Comparison of ENCODE assay signal across 18 cellular contexts in genomic region chr2:2757764-2758163, GRCh38.
A peak's percentile ranks its signal among the peaks of the same experiment; 100 is the strongest.
DNase-seq lines count a peak whose midpoint lies in the region; ATAC-seq and TF ChIP-seq lines count a peak whose summit lies in the region.
"Had no signal": no experiment of that assay in that cellular context is flagged by ENCODE, and none has a peak within 500 bp of the region (broad histone marks: within the 10 kb centered on the region; RNA-seq: fewer than 3 reads in every experiment).

No MANE protein-coding gene starts in this region.

- no peak for TF ChIP-seq CTCF in GM20000 (IDR thresholded peaks at IDR 0.05; ENCODE audit: extremely low read depth, missing control alignments)
- TF ChIP-seq CTCF in H9 (conservative IDR thresholded peaks at IDR 0.05), result no peak

- no peak overlapping the region for H2BK120ac ChIP-seq in H9 (ENCODE audit: low read depth, low read length, poor library complexity, severe bottlenecking)

- H3K18ac ChIP-seq in H9 (ENCODE audit: insufficient read length, low read depth, low read length), result no peak overlapping the region

- H4K20me1 ChIP-seq in H9 (ENCODE audit: control insufficient read depth, insufficient read depth, insufficient read length), result no peaks in the 10 kb centered on the region

- H2BK12ac ChIP-seq in H9 (ENCODE audit: insufficient read length, low read depth, low read length), result no peak overlapping the region

- no peaks in the 10 kb centered on the region for H3K4me1 ChIP-seq in H9 (ENCODE audit: insufficient read depth, low read length)
- H3K4me1 ChIP-seq: body of pancreas, pancreas had no signal

- H3K23me2 ChIP-seq in H9 (ENCODE audit: insufficient read length, low read depth, low read length, poor library complexity, severe bottlenecking), result no peaks in the 10 kb centered on the region

- ATAC-seq in GM18511 (IDR thresholded peaks at IDR 0.05; ENCODE audit: unreplicated experiment) (peak; percentile 79), HG03039 (IDR thresholded peaks at IDR 0.05; ENCODE audit: unreplicated experiment) (peak; percentile 52)
- no peak for ATAC-seq in stimulated activated naive CD8-positive, alpha-beta T cell treated with anti-CD3 and anti-CD28 coated beads, Interleukin-15, Interleukin-2, amounts not matched to agents 100 U/mL and 50 U/mL, for 24 hours
- ATAC-seq: body of pancreas, left ventricle myocardium superior, pancreas had no signal

- peaks cover 28% of the 10 kb centered on the region in 2 experiments for H3K9me3 Mint-ChIP-seq in H9
- peaks cover 9% of the 10 kb centered on the region for H3K9me3 Mint-ChIP-seq in activated T-helper 1 cell treated with anti-CD3 and anti-CD28 coated beads, Interleukin-12 subunit alpha, Interleukin-12 subunit beta, Interleukin-2, Interleukin-4 antibody, amounts not matched to agents 30 ng/mL and 10 ng/mL and 1 ng/mL, durations not matched to agents 14 hours and 24 hours and 36 hours
- H3K9me3 Mint-ChIP-seq: activated naive CD4-positive, alpha-beta T cell treated with anti-CD3 and anti-CD28 coated beads, Interleukin-2, amount 50 U/mL, for 24 hours had no signal

- no peak overlapping the region for H3K4me3 Mint-ChIP-seq in H9
- H3K4me3 Mint-ChIP-seq in activated T-helper 1 cell treated with anti-CD3 and anti-CD28 coated beads, Interleukin-12 subunit alpha, Interleukin-12 subunit beta, Interleukin-2, Interleukin-4 antibody, amounts not matched to agents 30 ng/mL and 10 ng/mL and 1 ng/mL, durations not matched to agents 14 hours and 24 hours and 36 hours, result no peak overlapping the region
- H3K4me3 Mint-ChIP-seq: activated naive CD4-positive, alpha-beta T cell treated with anti-CD3 and anti-CD28 coated beads, Interleukin-2, amount 50 U/mL, for 24 hours had no signal

- peaks cover 4 to 13% (median 11%) of the 10 kb centered on the region in 3 experiments; a peak in 4 of 7 replicates for H3K36me3 Mint-ChIP-seq in H9 (ENCODE audit: insufficient read depth in 1 of 3, low read depth in 3 of 3)
- H3K36me3 Mint-ChIP-seq in activated T-helper 1 cell treated with anti-CD3 and anti-CD28 coated beads, Interleukin-12 subunit alpha, Interleukin-12 subunit beta, Interleukin-2, Interleukin-4 antibody, amounts not matched to agents 30 ng/mL and 10 ng/mL and 1 ng/mL, durations not matched to agents 14 hours and 24 hours and 36 hours (ENCODE audit: low read depth), result no peaks in the 10 kb centered on the region
- H3K36me3 Mint-ChIP-seq: activated naive CD4-positive, alpha-beta T cell treated with anti-CD3 and anti-CD28 coated beads, Interleukin-2, amount 50 U/mL, for 24 hours had no signal

- H3K23ac ChIP-seq in H9 (ENCODE audit: insufficient read length, low read depth, low read length), result no peak overlapping the region

- H3K9ac ChIP-seq in H9 (ENCODE audit: extremely low read depth, insufficient read length, low read length), result no peak overlapping the region

- H3K27ac ChIP-seq in H9 (ENCODE audit: insufficient read length, low read depth, low read length), result no peak overlapping the region
- H3K27ac ChIP-seq: body of pancreas, pancreas had no signal

- no peaks in the 10 kb centered on the region for H3K79me2 ChIP-seq in H9 (ENCODE audit: insufficient read depth, low read length)

- no peak overlapping the region for H3K56ac ChIP-seq in H9 (ENCODE audit: insufficient read length, low read depth, low read length)

- WGBS in H9 (ENCODE audit: extremely low coverage, insufficient read length, low lambda C conversion rate), result no CpG with 5 or more reads among the region's 3 CpGs

- no peak overlapping the region for H2BK5ac ChIP-seq in H9 (ENCODE audit: insufficient read length, low read length)

- no peak overlapping the region for H4K8ac ChIP-seq in H9 (replicated peaks; ENCODE audit: insufficient read length, low read depth, low read length)

- no peak overlapping the region for H2AK5ac ChIP-seq in H9 (ENCODE audit: insufficient read length, low read length)

- no peaks in the 10 kb centered on the region for H3K27me3 ChIP-seq in H9 (ENCODE audit: insufficient read depth, low read length)
- H3K27me3 ChIP-seq: body of pancreas, pancreas had no signal

- H3K4me1 Mint-ChIP-seq in H9, result peaks cover 0 to 4% of the 10 kb centered on the region in 2 experiments; a peak in 2 of 4 replicates
- H3K4me1 Mint-ChIP-seq in activated T-helper 1 cell treated with anti-CD3 and anti-CD28 coated beads, Interleukin-12 subunit alpha, Interleukin-12 subunit beta, Interleukin-2, Interleukin-4 antibody, amounts not matched to agents 30 ng/mL and 10 ng/mL and 1 ng/mL, durations not matched to agents 14 hours and 24 hours and 36 hours (ENCODE audit: low read depth), result no peaks in the 10 kb centered on the region
- H3K4me1 Mint-ChIP-seq: activated naive CD4-positive, alpha-beta T cell treated with anti-CD3 and anti-CD28 coated beads, Interleukin-2, amount 50 U/mL, for 24 hours had no signal

- no peak overlapping the region for H3T11ph ChIP-seq in H9 (ENCODE audit: low read length)

- H3K79me1 ChIP-seq in H9 (ENCODE audit: insufficient read depth, low read depth, low read length, poor library complexity, severe bottlenecking), result no peaks in the 10 kb centered on the region

- H4K91ac ChIP-seq in H9 (ENCODE audit: insufficient read length, low read depth, low read length), result no peak overlapping the region

- H2BK15ac ChIP-seq in H9 (ENCODE audit: low read depth, low read length), result no peak overlapping the region

- peak; percentile 48 for DNase-seq in GM20000 (ENCODE audit: low spot score)
- peak; percentile 70 for DNase-seq in NOMO-1 treated with DMSO at 0.1 percent for 48 hours (lab: John Stamatoyannopoulos, UW; ENCODE audit: unreplicated experiment)
- no peak for DNase-seq in H9
- DNase-seq in activated T-helper 1 cell treated with anti-CD3 and anti-CD28 coated beads, Interleukin-12 subunit alpha, Interleukin-12 subunit beta, Interleukin-2, Interleukin-4 antibody, amounts not matched to agents 30 ng/mL and 10 ng/mL and 1 ng/mL, durations not matched to agents 14 hours and 24 hours and 36 hours (ENCODE audit: low spot score), result no peak
- no peak for DNase-seq in stimulated activated naive CD8-positive, alpha-beta T cell treated with anti-CD3 and anti-CD28 coated beads, Interleukin-15, Interleukin-2, amounts not matched to agents 100 U/mL and 50 U/mL, for 24 hours
- DNase-seq in NCI-H524 treated with DMSO at 0.1 percent for 48 hours (lab: John Stamatoyannopoulos, UW), result no peak
- DNase-seq: activated CD4-positive, alpha-beta T cell treated with anti-CD3 and anti-CD28 coated beads for 48 hours; body of pancreas; EL; erythroblast; left ventricle myocardium superior; NCI-H2227 treated with DMSO at 0.1 percent for 48 hours; pancreas; stimulated activated CD4-positive, alpha-beta T cell treated with anti-CD3 and anti-CD28 coated beads, Interleukin-4, amount 100 ng/mL, for 24 hours; stimulated activated CD8-positive, alpha-beta memory T cell treated with anti-CD3 and anti-CD28 coated beads, Interleukin-4, amount 100 ng/mL, for 48 hours had no signal

- no peak overlapping the region for H4K5ac ChIP-seq in H9 (ENCODE audit: insufficient read length, low read depth, low read length)

- no peak overlapping the region for H3K14ac ChIP-seq in H9 (ENCODE audit: insufficient read depth, low read length)

- H3K27me3 Mint-ChIP-seq in H9 (ENCODE audit: low read depth), result peaks cover 14% of the 10 kb centered on the region
- H3K27me3 Mint-ChIP-seq in activated T-helper 1 cell treated with anti-CD3 and anti-CD28 coated beads, Interleukin-12 subunit alpha, Interleukin-12 subunit beta, Interleukin-2, Interleukin-4 antibody, amounts not matched to agents 30 ng/mL and 10 ng/mL and 1 ng/mL, durations not matched to agents 14 hours and 24 hours and 36 hours (ENCODE audit: insufficient read depth), result no peaks in the 10 kb centered on the region
- H3K27me3 Mint-ChIP-seq: activated naive CD4-positive, alpha-beta T cell treated with anti-CD3 and anti-CD28 coated beads, Interleukin-2, amount 50 U/mL, for 24 hours had no signal

- H3K4ac ChIP-seq in H9 (ENCODE audit: low read depth, low read length), result no peak overlapping the region

- intact Hi-C loops in activated T-helper 1 cell treated with anti-CD3 and anti-CD28 coated beads, Interleukin-12 subunit alpha, Interleukin-12 subunit beta, Interleukin-2, Interleukin-4 antibody, amounts not matched to agents 30 ng/mL and 10 ng/mL and 1 ng/mL, durations not matched to agents 14 hours and 24 hours and 36 hours (cut with micrococcal nuclease), result no loop called here

- no peak overlapping the region for H3K4me2 ChIP-seq in H9 (ENCODE audit: insufficient read depth, insufficient read length, low read length)

- H2BK20ac ChIP-seq in H9 (ENCODE audit: low read depth, low read length, poor library complexity, severe bottlenecking), result no peak overlapping the region

- no peak overlapping the region for H3K27ac Mint-ChIP-seq in H9
- no peak overlapping the region for H3K27ac Mint-ChIP-seq in activated T-helper 1 cell treated with anti-CD3 and anti-CD28 coated beads, Interleukin-12 subunit alpha, Interleukin-12 subunit beta, Interleukin-2, Interleukin-4 antibody, amounts not matched to agents 30 ng/mL and 10 ng/mL and 1 ng/mL, durations not matched to agents 14 hours and 24 hours and 36 hours
- H3K27ac Mint-ChIP-seq: activated naive CD4-positive, alpha-beta T cell treated with anti-CD3 and anti-CD28 coated beads, Interleukin-2, amount 50 U/mL, for 24 hours had no signal

- H2AFZ ChIP-seq in H9 (ENCODE audit: low read length), result no peak overlapping the region

- peaks cover 8% of the 10 kb centered on the region for H3K9me3 ChIP-seq in H9 (ENCODE audit: control insufficient read depth, low read depth, low read length)
- H3K9me3 ChIP-seq: pancreas had no signal

Comparison
In these comparisons a context has a peak if more than half of its experiments do, and no peak if none do; other contexts are left out.
1. DNase-seq: peak in GM20000 (single experiment) and NOMO-1 treated with DMSO at 0.1 percent for 48 hours (single experiment); none in H9 (single experiment), activated T-helper 1 cell treated with anti-CD3 and anti-CD28 coated beads, Interleukin-12 subunit alpha, Interleukin-12 subunit beta, Interleukin-2, Interleukin-4 antibody, amounts not matched to agents 30 ng/mL and 10 ng/mL and 1 ng/mL, durations not matched to agents 14 hours and 24 hours and 36 hours (single experiment), stimulated activated naive CD8-positive, alpha-beta T cell treated with anti-CD3 and anti-CD28 coated beads, Interleukin-15, Interleukin-2, amounts not matched to agents 100 U/mL and 50 U/mL, for 24 hours (single experiment) and NCI-H524 treated with DMSO at 0.1 percent for 48 hours (single experiment).